In genomic region chr10:127715782-127716378, GRCh38 we compare ENCODE assay signal across 8 cellular contexts. TPM values are rescaled to one million over a fixed set of nuclear protein-coding genes. Genes with fewer than 3 reads are reported as not detected.
A peak's percentile ranks its signal among the peaks of the same experiment; 100 is the strongest.
DNase-seq lines count a peak whose midpoint lies in the region; ATAC-seq and TF ChIP-seq lines count a peak whose summit lies in the region.

No MANE protein-coding gene starts in this region.

- no peaks in the 10 kb centered on the region for H3K4me1 Mint-ChIP-seq in osteocyte (ENCODE audit: unreplicated experiment)

- DNase-seq in EL (peak; percentile 8), choroid plexus epithelial cell (ENCODE audit: low read depth) (peak; percentile 53), osteocyte (ENCODE audit: extremely low spot score, unreplicated experiment) (no peak), NCI-H2107 treated with DMSO at 0.1 percent for 48 hours (lab: John Stamatoyannopoulos, UW; ENCODE audit: unreplicated experiment) (no peak)
- no peak for DNase-seq in activated CD8-positive, alpha-beta memory T cell treated with anti-CD3 and anti-CD28 coated beads for 24 hours

- H3K27me3 Mint-ChIP-seq in osteocyte (ENCODE audit: unreplicated experiment), result no peaks in the 10 kb centered on the region

- H3K27me3 ChIP-seq in Loucy (ENCODE audit: insufficient read depth, low read length, poor library complexity, severe bottlenecking), result no peaks in the 10 kb centered on the region

- H4K20me1 ChIP-seq in Loucy (ENCODE audit: insufficient read depth, low read length, poor library complexity, severe bottlenecking), result no peaks in the 10 kb centered on the region

- H3K9ac ChIP-seq in Loucy (ENCODE audit: low read depth, low read length, poor library complexity, severe bottlenecking), result no peak overlapping the region

- H3K4me1 ChIP-seq in Loucy (ENCODE audit: insufficient read depth, low read length, poor library complexity, severe bottlenecking), result no peaks in the 10 kb centered on the region

- H3K27ac Mint-ChIP-seq in osteocyte (ENCODE audit: unreplicated experiment), result no peak overlapping the region

- no peak overlapping the region for H2AFZ ChIP-seq in Loucy (ENCODE audit: low read length)

- H3K36me3 Mint-ChIP-seq in osteocyte (ENCODE audit: unreplicated experiment), result no peaks in the 10 kb centered on the region

- TF ChIP-seq CTCF in Loucy (conservative IDR thresholded peaks at IDR 0.05; ENCODE audit: low read length) (peak; percentile 61), choroid plexus epithelial cell (conservative IDR thresholded peaks at IDR 0.05; ENCODE audit: low read depth, low read length) (peak; percentile 42), osteocyte (IDR thresholded peaks at IDR 0.05) (peak; percentile 49)

- no peaks in the 10 kb centered on the region for H3K36me3 ChIP-seq in Loucy (ENCODE audit: insufficient read depth, low read length)

- H3K9me3 ChIP-seq in Loucy (ENCODE audit: insufficient read depth, low read depth, low read length), result no peaks in the 10 kb centered on the region

- no peaks in the 10 kb centered on the region for H3K9me3 Mint-ChIP-seq in osteocyte (ENCODE audit: unreplicated experiment)

- no peaks in the 10 kb centered on the region for H3F3A ChIP-seq in Loucy (ENCODE audit: low read depth)

- no peak overlapping the region for H3K4me3 ChIP-seq in Loucy (ENCODE audit: low read length, poor library complexity, severe bottlenecking)
- H3K4me3 ChIP-seq in choroid plexus epithelial cell (ENCODE audit: low read depth, low read length), result no peak overlapping the region

- no peak overlapping the region for H3K4me3 Mint-ChIP-seq in osteocyte (ENCODE audit: unreplicated experiment)

- no peaks in the 10 kb centered on the region for H3K9me2 ChIP-seq in Loucy (replicated peaks; ENCODE audit: low read depth, low read length)

- H3K4me2 ChIP-seq in Loucy (ENCODE audit: low read depth, low read length, poor library complexity, severe bottlenecking), result no peak overlapping the region

- H3K79me2 ChIP-seq in Loucy (ENCODE audit: insufficient read depth, low read length), result no peaks in the 10 kb centered on the region

- ATAC-seq in GM18868 (IDR thresholded peaks at IDR 0.05; ENCODE audit: unreplicated experiment), result no peak
- ATAC-seq in HG03039 (IDR thresholded peaks at IDR 0.05; ENCODE audit: unreplicated experiment), result no peak

RNA-seq across cellular contexts. Expression of gene FOXI2, which starts 21.1 kb away (rescaled TPM):
- not detected in 2 replicates for total RNA-seq in osteocyte

Comparison
In these comparisons a context has a peak if more than half of its experiments do, and no peak if none do; other contexts are left out.
1. DNase-seq: peak in EL (single experiment) and choroid plexus epithelial cell (single experiment); none in osteocyte (single experiment), NCI-H2107 treated with DMSO at 0.1 percent for 48 hours (single experiment) and activated CD8-positive, alpha-beta memory T cell treated with anti-CD3 and anti-CD28 coated beads for 24 hours (single experiment).
2. Peak in every context shown above with its lines, with median percentiles within 50 percentile points of each other: CTCF ChIP-seq.